Comparison of ENCODE assay signal across 12 cellular contexts in the genomic region with DNA sequence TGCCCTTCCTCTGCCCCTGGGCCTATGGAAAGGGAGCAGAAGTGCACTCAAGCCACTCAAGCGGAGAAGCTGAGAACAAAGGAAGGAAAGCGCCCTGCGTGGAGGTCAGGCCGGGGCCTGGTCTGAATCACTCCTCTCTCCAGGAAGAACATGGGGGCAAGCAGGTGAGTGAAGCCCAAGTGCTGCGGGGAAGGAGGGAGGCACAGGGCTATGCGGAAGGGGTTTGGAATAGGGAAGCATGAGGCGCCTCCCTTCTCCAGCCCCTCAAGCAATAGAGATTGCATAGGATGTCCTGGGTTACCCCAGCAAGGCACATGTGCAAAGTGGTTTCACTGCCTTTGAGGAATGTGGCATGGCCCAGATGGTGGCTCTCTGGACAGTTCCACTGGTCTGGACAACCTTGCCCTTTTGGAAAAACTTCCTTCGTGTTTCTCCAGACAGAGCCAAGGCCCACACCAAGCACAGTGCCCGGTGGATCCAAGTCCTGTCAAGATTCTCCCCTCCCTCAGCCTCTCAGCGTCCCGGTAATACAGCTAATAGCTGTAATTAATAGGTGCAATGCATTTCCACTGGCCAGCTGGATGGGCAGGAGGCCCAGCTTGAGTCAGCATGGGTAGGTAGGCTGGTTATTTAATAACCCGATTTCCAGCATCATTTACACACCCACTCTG. TPM values are rescaled to one million over a fixed set of nuclear protein-coding genes. Genes with fewer than 3 reads are reported as not detected.
DNase-seq lines count a peak whose midpoint lies in the region; ATAC-seq and TF ChIP-seq lines count a peak whose summit lies in the region.
"Had no signal": no experiment of that assay in that cellular context is flagged by ENCODE, and none has a peak within 500 bp of the region (broad histone marks: within the 10 kb centered on the region; RNA-seq: fewer than 3 reads in every experiment).

No MANE protein-coding gene starts in this region.

- H3F3A ChIP-seq in Loucy (ENCODE audit: low read depth) = no peaks in the 10 kb centered on the region

- no peak for TF ChIP-seq EP300 in esophagus muscularis mucosa (IDR thresholded peaks at IDR 0.05)

- H3K36me3 ChIP-seq in Loucy (ENCODE audit: insufficient read depth, low read length) (no peaks in the 10 kb centered on the region), esophagus muscularis mucosa (no peaks in the 10 kb centered on the region)
- H3K36me3 ChIP-seq: vagina had no signal

- TF ChIP-seq CTCF in Loucy (conservative IDR thresholded peaks at IDR 0.05; ENCODE audit: low read length) (no peak), nephron (IDR thresholded peaks at IDR 0.05; ENCODE audit: unreplicated experiment in 3 of 3) (no peak), esophagus muscularis mucosa (IDR thresholded peaks at IDR 0.05) (no peak)

- WGBS in esophagus muscularis mucosa = 83% methylated on average over 12 of the region's 12 CpGs

- peaks cover 38% of the 10 kb centered on the region for H3K4me1 Mint-ChIP-seq in central memory CD8-positive, alpha-beta T cell
- peaks cover 97% of the 10 kb centered on the region for H3K4me1 Mint-ChIP-seq in nephron

- H3K79me2 ChIP-seq in Loucy (ENCODE audit: insufficient read depth, low read length) = no peaks in the 10 kb centered on the region

- H3K27me3 Mint-ChIP-seq in central memory CD8-positive, alpha-beta T cell = no peaks in the 10 kb centered on the region
- peaks cover 9% of the 10 kb centered on the region for H3K27me3 Mint-ChIP-seq in nephron (ENCODE audit: low read depth)

- H3K4me2 ChIP-seq in Loucy (ENCODE audit: low read depth, low read length, poor library complexity, severe bottlenecking) = peak overlapping the region; percentile 72

- TF ChIP-seq POLR2A in esophagus muscularis mucosa (IDR thresholded peaks at IDR 0.05; ENCODE audit: low read depth) = no peak

- in situ Hi-C loops in Caki2 (cut with HindIII; ENCODE audit: low pct_unique_long_range_greater_than_20kb, low sequenced_read_pairs) = no loop called here

- H3K27me3 ChIP-seq in Loucy (ENCODE audit: insufficient read depth, low read length, poor library complexity, severe bottlenecking) = no peaks in the 10 kb centered on the region
- peaks cover 0 to under 1% (median 0%) of the 10 kb centered on the region in 4 donors for H3K27me3 ChIP-seq in esophagus muscularis mucosa
- H3K27me3 ChIP-seq: vagina had no signal

- peak overlapping the region; percentile 68 for H3K9ac ChIP-seq in Loucy (ENCODE audit: low read depth, low read length, poor library complexity, severe bottlenecking)

- peak overlapping the region; percentile 2 for H3K4me3 ChIP-seq in Loucy (ENCODE audit: low read length, poor library complexity, severe bottlenecking)
- H3K4me3 ChIP-seq in esophagus muscularis mucosa = no peak overlapping the region
- H3K4me3 ChIP-seq: vagina had no signal

- H3K4me1 ChIP-seq in Loucy (ENCODE audit: insufficient read depth, low read length, poor library complexity, severe bottlenecking) (peaks cover 64% of the 10 kb centered on the region), esophagus muscularis mucosa (peaks cover 46 to 79% (median 73%) of the 10 kb centered on the region in 4 donors)

- H3K9me3 Mint-ChIP-seq in central memory CD8-positive, alpha-beta T cell = no peaks in the 10 kb centered on the region
- H3K9me3 Mint-ChIP-seq in nephron = no peaks in the 10 kb centered on the region
- H3K9me3 Mint-ChIP-seq: activated T-helper 1 cell treated with anti-CD3 and anti-CD28 coated beads, Interleukin-12 subunit alpha, Interleukin-12 subunit beta, Interleukin-2, Interleukin-4 antibody, amounts not matched to agents 30 ng/mL and 10 ng/mL and 1 ng/mL, durations not matched to agents 14 hours and 24 hours and 36 hours; T-helper 1 cell treated with Interleukin-12 subunit alpha and Interleukin-12 subunit beta and Interleukin-4 antibody, amounts not matched to agents 30 μg/mL and 1 μg/mL, for 36 hours had no signal

- H2AFZ ChIP-seq in Loucy (ENCODE audit: low read length) = no peak overlapping the region

- intact Hi-C loops in esophagus muscularis mucosa (cut with DNase I) = no loop called here

- ATAC-seq in central memory CD8-positive, alpha-beta T cell (replicated peaks; ENCODE audit: extremely low read depth, poor library complexity, severe bottlenecking) = no peak

- DNase-seq in Caki2 (ENCODE audit: low read depth) = peak; percentile 92
- no peak for DNase-seq in central memory CD8-positive, alpha-beta T cell (ENCODE audit: low spot score in 2 of 2)
- DNase-seq in midbrain (lab: John Stamatoyannopoulos, UW) = no peak
- DNase-seq in T-helper 9 cell = no peak
- DNase-seq in germinal center (ENCODE audit: low spot score) = no peak
- DNase-seq in esophagus muscularis mucosa (ENCODE audit: extremely low spot score) = no peak
- DNase-seq: occipital lobe had no signal

- H3K9me3 ChIP-seq in Loucy (ENCODE audit: insufficient read depth, low read depth, low read length) (no peaks in the 10 kb centered on the region), esophagus muscularis mucosa (no peaks in the 10 kb centered on the region)
- H3K9me3 ChIP-seq: vagina had no signal

- peak overlapping the region; percentile 96 for H3K27ac Mint-ChIP-seq in central memory CD8-positive, alpha-beta T cell (ENCODE audit: low read depth)
- H3K27ac Mint-ChIP-seq in nephron = peak overlapping the region; percentile 95 to 96 (median 96)

- no peaks in the 10 kb centered on the region for H3K9me2 ChIP-seq in Loucy (replicated peaks; ENCODE audit: low read depth, low read length)

- H3K27ac ChIP-seq in esophagus muscularis mucosa (replicated peaks in 1 of 4) = no peak overlapping the region
- H3K27ac ChIP-seq: vagina had no signal

- no peaks in the 10 kb centered on the region for H4K20me1 ChIP-seq in Loucy (ENCODE audit: insufficient read depth, low read length, poor library complexity, severe bottlenecking)

- H3K36me3 Mint-ChIP-seq in central memory CD8-positive, alpha-beta T cell (ENCODE audit: insufficient read depth) = no peaks in the 10 kb centered on the region
- H3K36me3 Mint-ChIP-seq in nephron (ENCODE audit: low read depth) = no peaks in the 10 kb centered on the region

- peak overlapping the region; percentile 82 for H3K4me3 Mint-ChIP-seq in central memory CD8-positive, alpha-beta T cell
- peak overlapping the region in 2 of 3 experiments; percentile 46 to 67 for H3K4me3 Mint-ChIP-seq in nephron

RNA-seq across cellular contexts. Expression of gene BLACAT1, which starts 13.7 kb away (rescaled TPM):
- 0.07 and 0.78 TPM in 2 replicates for total RNA-seq in Caki2 (2014; rRNA removed; shearing (Covaris generic); ENCODE audit: low replicate concordance)
- not detected for total RNA-seq in esophagus muscularis mucosa

RNA-seq across cellular contexts. Expression of gene LEMD1, which starts 20.3 kb away (rescaled TPM):
- total RNA-seq in Caki2 (2014; rRNA removed; shearing (Covaris generic); ENCODE audit: low replicate concordance) = 0.27 TPM in 1 of 2 replicates, not detected in the other
- not detected for total RNA-seq in esophagus muscularis mucosa
- total RNA-seq: activated T-helper 1 cell treated with anti-CD3 and anti-CD28 coated beads, Interleukin-12 subunit alpha, Interleukin-12 subunit beta, Interleukin-2, Interleukin-4 antibody, amounts not matched to agents 30 ng/mL and 10 ng/mL and 1 ng/mL, durations not matched to agents 14 hours and 24 hours and 36 hours; vagina had no signal
